Comparison of ENCODE assay signal across 8 cellular contexts in genomic region chr18:3451166-3451988, GRCh38. TPM values are rescaled to one million over a fixed set of nuclear protein-coding genes. Genes with fewer than 3 reads are reported as not detected.
DNase-seq lines count a peak whose midpoint lies in the region; ATAC-seq and TF ChIP-seq lines count a peak whose summit lies in the region.

No MANE protein-coding gene starts in this region.

- H3K4me1 ChIP-seq in HCT116 (ENCODE audit: control insufficient read depth in 1 of 2, insufficient read depth in 2 of 2, low read length in 2 of 2) (peaks cover 40 to 62% of the 10 kb centered on the region in 2 experiments), Panc1 (ENCODE audit: control insufficient read depth, insufficient read depth, low read length) (peaks cover 31% of the 10 kb centered on the region), esophagus squamous epithelium (peaks cover 10 to 57% (median 25%) of the 10 kb centered on the region in 3 donors)

- BruUV-seq in HCT116 (replicated peaks; lab: Mats Ljungman, UMichigan) (TSS peak; percentile 62), Panc1 (replicated peaks; lab: Mats Ljungman, UMichigan) (no TSS peak)

- DNase-seq in AG09319 (ENCODE audit: extremely low read depth, low read depth) (peak; percentile 91), HCT116 (ENCODE audit: low read depth, low spot score) (no peak), Panc1 (ENCODE audit: low read depth, low spot score) (no peak), esophagus squamous epithelium (lab: John Stamatoyannopoulos, UW) (peak; percentile 52), myocyte (ENCODE audit: low read depth) (peak; percentile 96)
- peak; percentile 89 for DNase-seq in activated T-cell treated with anti-CD3 and anti-CD28 coated beads, Interleukin-2, amount 50 U/mL, for 72 hours
- peak; percentile 63 to 70 for DNase-seq in stimulated activated CD8-positive, alpha-beta memory T cell treated with anti-CD3 and anti-CD28 coated beads, Interleukin-7, amount 100 ng/mL, for 1 hour (ENCODE audit: low read depth in 2 of 2)

- TF ChIP-seq POLR2A in HCT116 (IDR thresholded peaks at IDR 0.05; ENCODE audit: borderline replicate concordance, extremely low read depth, insufficient read depth, insufficient read length) = peak; percentile 5
- TF ChIP-seq POLR2A in esophagus squamous epithelium (IDR thresholded peaks at IDR 0.05) = peak in 3 of 4 donors; percentile 86 to 98 (median 92)

- peak overlapping the region; percentile 87 for H3K4me2 ChIP-seq in HCT116 (ENCODE audit: low read length)

- no peaks in the 10 kb centered on the region for H3K9me3 ChIP-seq in HCT116 (ENCODE audit: control insufficient read depth in 1 of 2, insufficient read depth in 1 of 2, low read depth in 1 of 2, low read length in 2 of 2)
- no peaks in the 10 kb centered on the region for H3K9me3 ChIP-seq in Panc1 (ENCODE audit: control insufficient read depth, insufficient read depth, low read depth, low read length)
- no peaks in the 10 kb centered on the region for H3K9me3 ChIP-seq in esophagus squamous epithelium

- POLR2A ChIA-PET in HCT116 (lab: Charles Lee) (interaction anchor here (0.9 to 1.6 kb wide), 3 partner anchors 42 to 215 kb away, joined by 3 to 7 read pairs (median 3); no protein-coding TSS in a partner anchor), Panc1 (lab: Charles Lee) (interaction anchor here (0.6 to 0.8 kb wide), 5 partner anchors 41 to 215 kb away, joined by 3 to 9 read pairs (median 3); no protein-coding TSS in a partner anchor)

- CTCF ChIA-PET in HCT116 (lab: Charles Lee) (interaction anchor here (0.6 kb wide), 1 partner anchor 7 kb away, joined by 6 read pairs; no protein-coding TSS in a partner anchor), Panc1 (lab: Charles Lee) (interaction anchor here (0.6 to 1.6 kb wide), 2 partner anchors 210 to 215 kb away, joined by 3 to 7 read pairs; no protein-coding TSS in a partner anchor)

- ATAC-seq in HCT116 (peak; percentile 4; the same call in 1 of the 2 replicates), Panc1 (peak; percentile 7), HG02571 (IDR thresholded peaks at IDR 0.05; ENCODE audit: unreplicated experiment) (no peak)
- ATAC-seq in activated T-cell treated with anti-CD3 and anti-CD28 coated beads, Interleukin-2, amount 50 U/mL, for 72 hours (replicated peaks in 1 of 2) = peak; percentile 34 to 43

- peaks cover 84% of the 10 kb centered on the region for H3K79me2 ChIP-seq in HCT116 (ENCODE audit: insufficient read depth, low read length)

- H3K27ac ChIP-seq in HCT116 (ENCODE audit: low read depth, low read length) (peak overlapping the region; percentile 90), Panc1 (ENCODE audit: low read length) (peak overlapping the region; percentile 100), esophagus squamous epithelium (peak overlapping the region; percentile 97 to 99 (median 99))

- in situ Hi-C loops in Panc1 (cut with HindIII; ENCODE audit: low pct_unique_long_range_greater_than_20kb, low sequenced_read_pairs) = no loop called here

- RAD21 ChIA-PET in HCT116 (lab: Charles Lee; ENCODE audit: low non-redundant PET in 1 of 2, low total read pairs in 2 of 2, uncharacterized antibody in 2 of 2, unreplicated experiment in 2 of 2) = no interaction called here

- no peak for TF ChIP-seq RAD21 in HCT116 (IDR thresholded peaks at IDR 0.05; ENCODE audit: low read depth)

- H3K36me3 ChIP-seq in HCT116 (ENCODE audit: control insufficient read depth in 1 of 2, insufficient read depth in 2 of 2, low read length in 2 of 2) (peaks cover 8 to 38% of the 10 kb centered on the region in 2 experiments), Panc1 (ENCODE audit: control insufficient read depth, insufficient read depth, low read length) (peaks cover 9% of the 10 kb centered on the region), esophagus squamous epithelium (peaks cover 0 to 4% (median 0%) of the 10 kb centered on the region in 3 donors)

- intact Hi-C loops in HCT116 (cut with micrococcal nuclease) = no loop called here
- intact Hi-C loops in Panc1 (cut with micrococcal nuclease; ENCODE audit: unreplicated experiment) = loop anchor here (5.0 kb wide), 1 partner anchor 216 kb away; no protein-coding TSS in a partner anchor
- intact Hi-C loops in esophagus squamous epithelium (cut with DNase I) = loop anchor here (5.0 to 10.0 kb wide), 3 partner anchors 151 to 213 kb away; partner anchors contain the start of gene MYL12B

- peaks cover 56% of the 10 kb centered on the region for H3K4me1 Mint-ChIP-seq in activated T-cell treated with anti-CD3 and anti-CD28 coated beads, Interleukin-2, amount 50 U/mL, for 72 hours (ENCODE audit: low read depth)

- no peak overlapping the region for H2AFZ ChIP-seq in HCT116 (ENCODE audit: low read depth, low read length, poor library complexity, severe bottlenecking)

- peak overlapping the region; percentile 99 for H3K27ac Mint-ChIP-seq in activated T-cell treated with anti-CD3 and anti-CD28 coated beads, Interleukin-2, amount 50 U/mL, for 72 hours

- H3K9me2 ChIP-seq in HCT116 (ENCODE audit: insufficient read depth) = no peaks in the 10 kb centered on the region

- peaks cover 8 to 14% of the 10 kb centered on the region in 2 donors for H3K36me3 Mint-ChIP-seq in activated T-cell treated with anti-CD3 and anti-CD28 coated beads, Interleukin-2, amount 50 U/mL, for 72 hours (ENCODE audit: insufficient read depth in 2 of 2)

- H4K20me1 ChIP-seq in HCT116 (ENCODE audit: insufficient read depth) = peaks cover 17% of the 10 kb centered on the region; the same call in 1 of the 2 replicates

- H3K4me3 Mint-ChIP-seq in activated T-cell treated with anti-CD3 and anti-CD28 coated beads, Interleukin-2, amount 50 U/mL, for 72 hours = peak overlapping the region; percentile 95 to 100

- no peaks in the 10 kb centered on the region for H3K27me3 Mint-ChIP-seq in activated T-cell treated with anti-CD3 and anti-CD28 coated beads, Interleukin-2, amount 50 U/mL, for 72 hours (ENCODE audit: low read depth)

- H3K27me3 ChIP-seq in HCT116 (ENCODE audit: insufficient read depth, low read length) = no peaks in the 10 kb centered on the region
- H3K27me3 ChIP-seq in Panc1 (ENCODE audit: control insufficient read depth, insufficient read depth, low read length) = no peaks in the 10 kb centered on the region
- no peaks in the 10 kb centered on the region for H3K27me3 ChIP-seq in esophagus squamous epithelium

- WGBS in esophagus squamous epithelium, 2 donors = 0 to 1% methylated on average over 24 to 29 of the region's 50 CpGs

- TF ChIP-seq CTCF in AG09319 (IDR thresholded peaks at IDR 0.05; ENCODE audit: low read depth, low read length) (no peak; the same call in 1 of the 2 replicates), HCT116 (IDR thresholded peaks at IDR 0.05 in 2 of 3, conservative IDR thresholded peaks at IDR 0.05 in 1 of 3; ENCODE audit: borderline replicate concordance in 1 of 3, insufficient read depth in 1 of 3, low read depth in 2 of 3, low read length in 2 of 3) (no peak), Panc1 (IDR thresholded peaks at IDR 0.05) (no peak), esophagus squamous epithelium (IDR thresholded peaks at IDR 0.05) (peak in 2 of 6 experiments; percentile 8 to 22)

- H3K9ac ChIP-seq in HCT116 (ENCODE audit: low read length) = peak overlapping the region; percentile 79

- no peaks in the 10 kb centered on the region for H3K9me3 Mint-ChIP-seq in activated T-cell treated with anti-CD3 and anti-CD28 coated beads, Interleukin-2, amount 50 U/mL, for 72 hours

- H3K4me3 ChIP-seq in HCT116 (replicated peaks in 1 of 2; ENCODE audit: low read depth in 1 of 2, low read length in 2 of 2) = peak overlapping the region; percentile 78 to 85
- H3K4me3 ChIP-seq in Panc1 (ENCODE audit: low read depth in 2 of 2, low read length in 2 of 2) = peak overlapping the region; percentile 97 to 98
- H3K4me3 ChIP-seq in esophagus squamous epithelium = peak overlapping the region; percentile 80 to 95 (median 83)

TF ChIP-seq in HCT116, 20 proteins besides CTCF, POLR2A, EP300 and RAD21:
- TF ChIP-seq MAX (IDR thresholded peaks at IDR 0.05) (no peak), EGR1 (IDR thresholded peaks at IDR 0.05; ENCODE audit: low read depth) (no peak), SP1 (IDR thresholded peaks at IDR 0.05; ENCODE audit: low read depth) (no peak), POLR2AphosphoS5 (IDR thresholded peaks at IDR 0.05; ENCODE audit: low read depth, low read length) (peak; percentile 44; the same call in 1 of the 2 replicates), TCF7L2 (IDR thresholded peaks at IDR 0.05; ENCODE audit: borderline replicate concordance, extremely low read depth, insufficient read depth, insufficient read length) (peak; percentile 32), ZFX (IDR thresholded peaks at IDR 0.05) (no peak), JUND (IDR thresholded peaks at IDR 0.05) (no peak)
TF ChIP-seq in HCT116: peak in this region for 2.

RNA-seq across cellular contexts. Expression of gene TGIF1, which starts 1.4 kb away (rescaled TPM):
- total RNA-seq in HCT116 (2021; ENCODE audit: unreplicated experiment) = 242 TPM
- 199 and 245 TPM in 2 replicates for polyA plus RNA-seq in HCT116 (2012)
- 171 TPM for total RNA-seq in Panc1 (2021; ENCODE audit: unreplicated experiment)
- polyA plus RNA-seq in Panc1 (2012; ENCODE audit: insufficient read length) = 131 TPM
- total RNA-seq in activated T-cell treated with anti-CD3 and anti-CD28 coated beads, Interleukin-2, amount 50 U/mL, for 72 hours = 10 to 100 TPM; 60.0 to 70.0 TPM
- total RNA-seq in esophagus squamous epithelium = 10 to 100 TPM; 37.3 to 75.7 (median 57.0) TPM
- total RNA-seq in myocyte = 74.2 and 101 TPM in 2 replicates
- 44.4 TPM for polyA plus RNA-seq in myocyte (2012)

Comparison
In these comparisons a context has a peak if more than half of its experiments do, and no peak if none do; other contexts are left out.
1. DNase-seq: peak in AG09319 (single experiment), activated T-cell treated with anti-CD3 and anti-CD28 coated beads, Interleukin-2, amount 50 U/mL, for 72 hours (2 of 2), esophagus squamous epithelium (single experiment), myocyte (single experiment) and stimulated activated CD8-positive, alpha-beta memory T cell treated with anti-CD3 and anti-CD28 coated beads, Interleukin-7, amount 100 ng/mL, for 1 hour (2 of 2); none in HCT116 (single experiment) and Panc1 (single experiment).
2. Peak in every context shown above with its lines, with median percentiles within 50 percentile points of each other: H3K27ac ChIP-seq and H3K4me3 ChIP-seq.